In genomic region chr17:48101012-48101720, GRCh38 we compare ENCODE assay signal across 8 cellular contexts.
DNase-seq lines count a peak whose midpoint lies in the region; ATAC-seq and TF ChIP-seq lines count a peak whose summit lies in the region.

Gene CBX1 (minus strand): TSS chr17:48101478. CDS start chr17:48077004, 24,474 bp downstream.

- H3K9me3 Mint-ChIP-seq in activated naive CD4-positive, alpha-beta T cell treated with anti-CD3 and anti-CD28 coated beads, Interleukin-2, amount 10 ng/mL, durations not matched to agents 7 days and 5 days = peaks cover 13% of the 10 kb centered on the region

- H3K9ac ChIP-seq in SK-N-MC (ENCODE audit: insufficient read length) = peak within 1 kb of the TSS; percentile 89

- H3K36me3 Mint-ChIP-seq in activated naive CD4-positive, alpha-beta T cell treated with anti-CD3 and anti-CD28 coated beads, Interleukin-2, amount 10 ng/mL, durations not matched to agents 7 days and 5 days = peaks cover 15% of the 10 kb centered on the region

- no peaks in the 10 kb centered on the region for H3K27me3 Mint-ChIP-seq in activated naive CD4-positive, alpha-beta T cell treated with anti-CD3 and anti-CD28 coated beads, Interleukin-2, amount 10 ng/mL, durations not matched to agents 7 days and 5 days

- CTCF ChIA-PET in activated naive CD4-positive, alpha-beta T cell treated with anti-CD3 and anti-CD28 coated beads, Interleukin-2, amount 10 ng/mL, durations not matched to agents 7 days and 5 days (lab: Charles Lee) = interaction anchor here (1.0 to 1.1 kb wide), 3 partner anchors 12 to 76 kb away, joined by 3 to 6 read pairs (median 3); no protein-coding TSS in a partner anchor

- H3K4me1 Mint-ChIP-seq in activated naive CD4-positive, alpha-beta T cell treated with anti-CD3 and anti-CD28 coated beads, Interleukin-2, amount 10 ng/mL, durations not matched to agents 7 days and 5 days = peaks cover 69% of the 10 kb centered on the region

- no peaks in the 10 kb centered on the region for H3K27me3 ChIP-seq in GM06990 (replicated peaks; ENCODE audit: control insufficient read depth, insufficient read depth, low read length)

- ATAC-seq in HG02571 (IDR thresholded peaks at IDR 0.05; ENCODE audit: unreplicated experiment) = peak; percentile 83

- peak within 1 kb of the TSS; percentile 90 for H3K27ac ChIP-seq in SK-N-MC
- peak within 1 kb of the TSS; percentile 92 for H3K27ac ChIP-seq in substantia nigra (ENCODE audit: low read depth, low read length, poor library complexity, severe bottlenecking)

- H3K36me3 ChIP-seq in GM06990 (ENCODE audit: control insufficient read depth, insufficient read depth, low read length) (no peaks in the 10 kb centered on the region), SK-N-MC (ENCODE audit: insufficient read depth, low read length) (peaks cover 18% of the 10 kb centered on the region)

- no peak for TF ChIP-seq CTCF in GM06990 (IDR thresholded peaks at IDR 0.05; ENCODE audit: insufficient read depth, low read length, poor library complexity, severe bottlenecking)

- DNase-seq in GM06990 (ENCODE audit: extremely low read depth, insufficient read length) = peak; percentile 100
- peak; percentile 89 for DNase-seq in NCI-H1048 (lab: John Stamatoyannopoulos, UW)
- DNase-seq in SK-N-MC (ENCODE audit: low read depth, low spot score) = peak; percentile 75
- DNase-seq in activated naive CD4-positive, alpha-beta T cell treated with anti-CD3 and anti-CD28 coated beads, Interleukin-2, amount 10 ng/mL, durations not matched to agents 7 days and 5 days = peak; percentile 96
- peak; percentile 86 for DNase-seq in germinal center (ENCODE audit: low spot score)
- peak; percentile 77 for DNase-seq in non-pigmented ciliary epithelial cell (ENCODE audit: low read depth)
- peak; percentile 61 to 95 (median 89) for DNase-seq in substantia nigra (lab: John Stamatoyannopoulos, UW)

- peak within 1 kb of the TSS; percentile 93 for H3K27ac Mint-ChIP-seq in activated naive CD4-positive, alpha-beta T cell treated with anti-CD3 and anti-CD28 coated beads, Interleukin-2, amount 10 ng/mL, durations not matched to agents 7 days and 5 days

- peak within 1 kb of the TSS; percentile 88 for H3K4me3 ChIP-seq in GM06990 (replicated peaks; ENCODE audit: low read depth, low read length)
- peak within 1 kb of the TSS; percentile 100 for H3K4me3 ChIP-seq in SK-N-MC

- no peaks in the 10 kb centered on the region for H3K9me3 ChIP-seq in SK-N-MC (ENCODE audit: low read depth, low read length)

- peak within 1 kb of the TSS; percentile 97 for H3K4me3 Mint-ChIP-seq in activated naive CD4-positive, alpha-beta T cell treated with anti-CD3 and anti-CD28 coated beads, Interleukin-2, amount 10 ng/mL, durations not matched to agents 7 days and 5 days

Comparison
In these comparisons a context has a peak if more than half of its experiments do, and no peak if none do; other contexts are left out.
1. Peak in every context shown above with its lines: DNase-seq, ATAC-seq, H3K4me3 ChIP-seq and H3K27ac ChIP-seq.